Comparison of ENCODE assay signal across 15 cellular contexts in the genomic region with DNA sequence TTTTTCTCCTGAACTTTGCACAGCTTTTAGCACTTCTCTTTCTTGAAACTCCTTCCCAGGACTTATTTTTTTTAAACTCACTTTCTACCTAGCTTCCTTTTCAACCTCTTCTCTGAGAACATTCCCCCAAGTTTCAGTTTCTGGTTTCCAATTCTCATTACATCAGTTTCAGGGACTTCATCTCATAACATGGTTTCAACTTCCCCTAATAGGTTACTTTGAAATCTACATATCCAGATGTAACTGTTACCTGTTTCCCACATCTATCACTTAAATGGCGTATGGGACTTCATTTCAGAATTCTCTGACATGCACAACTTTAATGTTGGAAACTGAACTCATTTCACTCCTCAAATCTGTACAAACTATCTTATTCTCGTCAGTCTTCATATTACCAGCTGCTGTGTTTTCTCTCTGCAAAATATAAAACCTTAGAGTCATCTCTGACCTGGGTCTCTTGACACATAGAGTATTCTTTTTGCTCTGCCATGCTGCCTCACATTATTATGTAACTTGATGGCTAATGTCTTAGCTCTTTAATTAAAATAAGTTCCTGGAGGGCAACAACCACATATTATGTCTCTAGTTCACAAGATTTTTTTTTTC. TPM values are rescaled to one million over a fixed set of nuclear protein-coding genes. Genes with fewer than 3 reads are reported as not detected.
A peak's percentile ranks its signal among the peaks of the same experiment; 100 is the strongest.
DNase-seq lines count a peak whose midpoint lies in the region; ATAC-seq and TF ChIP-seq lines count a peak whose summit lies in the region.
"Had no signal": no experiment of that assay in that cellular context is flagged by ENCODE, and none has a peak within 500 bp of the region (broad histone marks: within the 10 kb centered on the region; RNA-seq: fewer than 3 reads in every experiment).

No MANE protein-coding gene starts in this region.

- POLR2A ChIA-PET in activated naive CD8-positive, alpha-beta T cell treated with anti-CD3 and anti-CD28 coated beads, Interleukin-2, amount 10 ng/mL, durations not matched to agents 7 days and 5 days (lab: Charles Lee), result no interaction called here

- intact Hi-C loops in body of pancreas (cut with DNase I), result no loop called here

- TF ChIP-seq POLR2A in body of pancreas (IDR thresholded peaks at IDR 0.05), result no peak
- TF ChIP-seq POLR2A in tibial nerve (IDR thresholded peaks at IDR 0.05), result no peak

- H3K36me3 ChIP-seq in body of pancreas (replicated peaks in 1 of 2; ENCODE audit: insufficient read depth in 1 of 2, low read depth in 2 of 2), result peaks cover 0 to 14% of the 10 kb centered on the region in 2 donors
- peaks cover 0 to 84% (median 7%) of the 10 kb centered on the region in 3 donors for H3K36me3 ChIP-seq in tibial nerve

- H3K4me3 Mint-ChIP-seq in activated naive CD8-positive, alpha-beta T cell treated with anti-CD3 and anti-CD28 coated beads, Interleukin-2, amount 10 ng/mL, durations not matched to agents 7 days and 5 days, result no peak overlapping the region

- H3K4me1 Mint-ChIP-seq in activated naive CD8-positive, alpha-beta T cell treated with anti-CD3 and anti-CD28 coated beads, Interleukin-2, amount 10 ng/mL, durations not matched to agents 7 days and 5 days, result peaks cover 9% of the 10 kb centered on the region

- H3K4me3 ChIP-seq in body of pancreas (no peak overlapping the region), tibial nerve (no peak overlapping the region)
- H3K4me3 ChIP-seq: skin epidermis, thoracic aorta had no signal

- DNase-seq in activated naive CD8-positive, alpha-beta T cell treated with anti-CD3 and anti-CD28 coated beads, Interleukin-2, amount 10 ng/mL, durations not matched to agents 7 days and 5 days, result no peak
- no peak for DNase-seq in body of pancreas
- DNase-seq in NCI-H187 (lab: John Stamatoyannopoulos, UW), result no peak
- no peak for DNase-seq in tibial nerve (ENCODE audit: low spot score in 2 of 2)
- DNase-seq: effector CD8-positive, alpha-beta T cell; Kasumi-1; occipital lobe had no signal

- H3K27ac Mint-ChIP-seq in activated naive CD8-positive, alpha-beta T cell treated with anti-CD3 and anti-CD28 coated beads, Interleukin-2, amount 10 ng/mL, durations not matched to agents 7 days and 5 days, result peak overlapping the region; percentile 72

- 92 to 96% methylated on average over 2 of the region's 2 CpGs for WGBS in body of pancreas, 2 donors
- WGBS in tibial nerve, 2 donors, result 93 to 95% methylated on average over 2 of the region's 2 CpGs

- H3K4me1 ChIP-seq in body of pancreas (no peaks in the 10 kb centered on the region), tibial nerve (no peaks in the 10 kb centered on the region)

- TF ChIP-seq CTCF in body of pancreas (IDR thresholded peaks at IDR 0.05), result no peak
- TF ChIP-seq CTCF in tibial nerve (IDR thresholded peaks at IDR 0.05), result no peak

- H3K27ac ChIP-seq in body of pancreas, result no peak overlapping the region
- no peak overlapping the region for H3K27ac ChIP-seq in tibial nerve
- H3K27ac ChIP-seq: skin epidermis, thoracic aorta had no signal

- H3K27me3 ChIP-seq in body of pancreas (no peaks in the 10 kb centered on the region), tibial nerve (no peaks in the 10 kb centered on the region)

- TF ChIP-seq EP300 in tibial nerve (IDR thresholded peaks at IDR 0.05), result no peak

- peaks cover 38% of the 10 kb centered on the region for H3K36me3 Mint-ChIP-seq in activated naive CD8-positive, alpha-beta T cell treated with anti-CD3 and anti-CD28 coated beads, Interleukin-2, amount 10 ng/mL, durations not matched to agents 7 days and 5 days

- no peaks in the 10 kb centered on the region for H3K27me3 Mint-ChIP-seq in activated naive CD8-positive, alpha-beta T cell treated with anti-CD3 and anti-CD28 coated beads, Interleukin-2, amount 10 ng/mL, durations not matched to agents 7 days and 5 days

- H3K9me3 ChIP-seq in body of pancreas (no peaks in the 10 kb centered on the region), tibial nerve (no peaks in the 10 kb centered on the region)
- H3K9me3 ChIP-seq: thoracic aorta had no signal

- no peaks in the 10 kb centered on the region for H3K9me3 Mint-ChIP-seq in activated naive CD8-positive, alpha-beta T cell treated with anti-CD3 and anti-CD28 coated beads, Interleukin-2, amount 10 ng/mL, durations not matched to agents 7 days and 5 days

- ATAC-seq in GM18508 (IDR thresholded peaks at IDR 0.05; ENCODE audit: insufficient read depth, unreplicated experiment) (peak; percentile 69), GM19351 (IDR thresholded peaks at IDR 0.05; ENCODE audit: unreplicated experiment) (peak; percentile 55), HG02981 (IDR thresholded peaks at IDR 0.05; ENCODE audit: unreplicated experiment) (peak; percentile 77), body of pancreas (no peak)
- no peak for ATAC-seq in activated naive CD8-positive, alpha-beta T cell treated with anti-CD3 and anti-CD28 coated beads, Interleukin-2, amount 10 ng/mL, durations not matched to agents 7 days and 5 days (ENCODE audit: low read depth)
- ATAC-seq: SK-N-SH treated with all-trans-retinoic acid at 6 μM for 48 hours had no signal

RNA-seq across cellular contexts. Expression of gene NME9, which starts 58.4 kb away (rescaled TPM):
- 1 to 10 TPM in 1 of 2 experiments, under 1 TPM in 1; 0.57 to 1.7 TPM for total RNA-seq in activated naive CD8-positive, alpha-beta T cell treated with anti-CD3 and anti-CD28 coated beads, Interleukin-2, amount 10 ng/mL, durations not matched to agents 7 days and 5 days
- total RNA-seq in body of pancreas, result 1 to 10 TPM in 1 of 2 donors, not detected in 1; 1.3 TPM
- not detected for total RNA-seq in tibial nerve
- total RNA-seq: bronchial epithelial cell, mesenteric fat pad, thoracic aorta had no signal

Comparison
In these comparisons a context has a peak if more than half of its experiments do, and no peak if none do; other contexts are left out.
1. ATAC-seq: peak in GM18508 (single experiment), GM19351 (single experiment) and HG02981 (single experiment); none in activated naive CD8-positive, alpha-beta T cell treated with anti-CD3 and anti-CD28 coated beads, Interleukin-2, amount 10 ng/mL, durations not matched to agents 7 days and 5 days (single experiment) and body of pancreas (single experiment).